In genomic region chr15:93091465-93091864, GRCh38 we compare ENCODE assay signal across 28 cellular contexts. TPM values are rescaled to one million over a fixed set of nuclear protein-coding genes. Genes with fewer than 3 reads are reported as not detected.
"Had no signal": no experiment of that assay in that cellular context is flagged by ENCODE, and none has a peak within 500 bp of the region (broad histone marks: within the 10 kb centered on the region; RNA-seq: fewer than 3 reads in every experiment).

No MANE protein-coding gene starts in this region.

- H3K36me3 ChIP-seq: SJCRH30 had no signal

- H3K9me3 Mint-ChIP-seq: activated CD4-positive, alpha-beta T cell treated with anti-CD3 and anti-CD28 coated beads, Interleukin-2, amount 10 ng/mL, durations not matched to agents 7 days and 5 days; activated naive CD4-positive, alpha-beta T cell treated with anti-CD3 and anti-CD28 coated beads, Interleukin-2, amount 10 ng/mL, durations not matched to agents 7 days and 5 days; activated naive CD8-positive, alpha-beta T cell treated with anti-CD3 and anti-CD28 coated beads, Interleukin-2, amount 50 U/mL, for 24 hours; activated T-cell treated with anti-CD3 and anti-CD28 coated beads, Interleukin-2, amount 50 U/mL, for 24 hours; central memory CD8-positive, alpha-beta T cell; T-helper 2 cell treated with Interferon-gamma antibody and Interleukin-4, amounts not matched to agents 5 μg/mL and 100 μg/mL, for 36 hours had no signal

- H3K9me3 ChIP-seq: SJCRH30 had no signal

- H3K27ac Mint-ChIP-seq: activated CD4-positive, alpha-beta T cell treated with anti-CD3 and anti-CD28 coated beads for 36 hours; activated CD4-positive, alpha-beta T cell treated with anti-CD3 and anti-CD28 coated beads, Interleukin-2, amount 10 ng/mL, durations not matched to agents 7 days and 5 days; activated CD8-positive, alpha-beta T cell treated with anti-CD3 and anti-CD28 coated beads, Interleukin-2, amount 10 ng/mL, durations not matched to agents 7 days and 5 days; activated naive CD4-positive, alpha-beta T cell treated with anti-CD3 and anti-CD28 coated beads, Interleukin-2, amount 10 ng/mL, durations not matched to agents 7 days and 5 days; activated naive CD8-positive, alpha-beta T cell; activated naive CD8-positive, alpha-beta T cell treated with anti-CD3 and anti-CD28 coated beads, Interleukin-2, amount 50 U/mL, for 24 hours; activated T-cell treated with anti-CD3 and anti-CD28 coated beads, Interleukin-2, amount 50 U/mL, for 24 hours; T-helper 2 cell treated with Interferon-gamma antibody and Interleukin-4, amounts not matched to agents 5 μg/mL and 100 μg/mL, for 36 hours had no signal

- H3K4me3 ChIP-seq: K562, SJCRH30, SK-N-MC had no signal

- H3K27ac ChIP-seq: SJCRH30, SK-N-MC had no signal

- H3K27me3 ChIP-seq: SJCRH30 had no signal

- DNase-seq: activated CD4-positive, alpha-beta T cell treated with anti-CD3 and anti-CD28 coated beads for 36 hours; activated CD4-positive, alpha-beta T cell treated with anti-CD3 and anti-CD28 coated beads, Interleukin-2, amount 10 ng/mL, durations not matched to agents 7 days and 5 days; activated CD4-positive, alpha-beta T cell treated with anti-CD3 and anti-CD28 coated beads, Interleukin-2, amount 50 U/mL, for 48 hours; activated CD8-positive, alpha-beta T cell treated with anti-CD3 and anti-CD28 coated beads, Interleukin-2, amount 10 ng/mL, durations not matched to agents 7 days and 5 days; activated effector memory CD4-positive, alpha-beta T cell treated with Interleukin-2 at 50 U/mL for 16 hours; activated naive CD4-positive, alpha-beta T cell treated with anti-CD3 and anti-CD28 coated beads, Interleukin-2, amount 10 ng/mL, durations not matched to agents 7 days and 5 days; activated naive CD8-positive, alpha-beta T cell treated with anti-CD3 and anti-CD28 coated beads, Interleukin-2, amount 50 U/mL, for 24 hours; activated T-cell treated with anti-CD3 and anti-CD28 coated beads, Interleukin-2, amount 50 U/mL, for 24 hours; anterior cingulate cortex; NCI-H1092 treated with DMSO at 0.1 percent for 48 hours; NCI-H1417 treated with DMSO at 0.1 percent for 48 hours; NCI-H187 treated with DMSO at 0.1 percent for 48 hours; NCI-H2081; NCI-H345; NCI-H524 treated with DMSO at 0.1 percent for 48 hours; SHP77; SJCRH30 had no signal

- H3K36me3 Mint-ChIP-seq: activated naive CD4-positive, alpha-beta T cell treated with anti-CD3 and anti-CD28 coated beads, Interleukin-2, amount 10 ng/mL, durations not matched to agents 7 days and 5 days; activated naive CD8-positive, alpha-beta T cell; brain had no signal

- ATAC-seq: activated CD4-positive, alpha-beta T cell treated with anti-CD3 and anti-CD28 coated beads for 36 hours; activated CD4-positive, CD25-positive, alpha-beta regulatory T cell treated with anti-CD3 and anti-CD28 coated beads, Interleukin-2, amount 50 U/mL, for 24 hours; activated CD8-positive, alpha-beta T cell treated with anti-CD3 and anti-CD28 coated beads, Interleukin-2, amount 10 ng/mL, durations not matched to agents 7 days and 5 days; activated naive CD8-positive, alpha-beta T cell treated with anti-CD3 and anti-CD28 coated beads, Interleukin-2, amount 50 U/mL, for 24 hours; K562; Panc1 had no signal

- H3K4me3 Mint-ChIP-seq: activated CD4-positive, alpha-beta T cell treated with anti-CD3 and anti-CD28 coated beads for 36 hours; activated CD4-positive, alpha-beta T cell treated with anti-CD3 and anti-CD28 coated beads, Interleukin-2, amount 10 ng/mL, durations not matched to agents 7 days and 5 days; activated CD8-positive, alpha-beta T cell treated with anti-CD3 and anti-CD28 coated beads, Interleukin-2, amount 10 ng/mL, durations not matched to agents 7 days and 5 days; activated naive CD4-positive, alpha-beta T cell treated with anti-CD3 and anti-CD28 coated beads, Interleukin-2, amount 10 ng/mL, durations not matched to agents 7 days and 5 days; activated naive CD8-positive, alpha-beta T cell; activated naive CD8-positive, alpha-beta T cell treated with anti-CD3 and anti-CD28 coated beads, Interleukin-2, amount 50 U/mL, for 24 hours; activated T-cell treated with anti-CD3 and anti-CD28 coated beads, Interleukin-2, amount 50 U/mL, for 24 hours; central memory CD8-positive, alpha-beta T cell; T-helper 2 cell treated with Interferon-gamma antibody and Interleukin-4, amounts not matched to agents 5 μg/mL and 100 μg/mL, for 36 hours had no signal

RNA-seq across cellular contexts. Expression of gene RGMA, which starts 2.5 kb away (rescaled TPM):
- total RNA-seq: activated CD8-positive, alpha-beta T cell treated with anti-CD3 and anti-CD28 coated beads, Interleukin-2, amount 10 ng/mL, durations not matched to agents 7 days and 5 days; M059J; RPMI7951; T-helper 1 cell treated with Interleukin-12 subunit alpha and Interleukin-12 subunit beta and Interleukin-4 antibody, amounts not matched to agents 30 ng/mL and 1 ng/mL, for 36 hours had no signal
